Comparison of ENCODE assay signal across 28 cellular contexts in the genomic region with DNA sequence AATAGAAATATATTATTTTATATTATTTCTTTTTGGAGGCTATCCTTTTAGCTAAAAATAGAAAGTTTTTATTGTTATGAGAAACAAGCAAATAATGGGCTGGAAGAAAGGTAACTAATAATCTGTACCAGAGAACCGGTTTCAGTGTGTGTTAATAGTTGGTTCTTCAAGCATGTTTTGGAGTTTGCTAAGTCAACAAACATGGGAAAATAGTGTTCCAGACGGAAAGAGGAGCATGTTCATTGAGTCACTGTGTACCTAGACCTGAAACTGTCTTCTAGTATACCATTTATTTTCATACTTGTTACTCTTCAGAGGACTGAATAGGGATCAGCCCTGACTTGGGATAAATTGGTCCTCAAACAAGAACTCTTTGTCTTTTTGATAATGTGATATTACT.
"Had no signal": no experiment of that assay in that cellular context is flagged by ENCODE, and none has a peak within 500 bp of the region (broad histone marks: within the 10 kb centered on the region; RNA-seq: fewer than 3 reads in every experiment).

No MANE protein-coding gene starts in this region.

- H3K4me3 ChIP-seq: ascending aorta had no signal

- H3K27ac ChIP-seq: ascending aorta, WERI-Rb-1 had no signal

- DNase-seq: activated CD4-positive, alpha-beta memory T cell treated with anti-CD3 and anti-CD28 coated beads, Interleukin-2, amount 10 ng/mL, durations not matched to agents 7 days and 5 days; activated CD4-positive, alpha-beta T cell treated with anti-CD3 and anti-CD28 coated beads for 1 hour; activated CD4-positive, alpha-beta T cell treated with anti-CD3 and anti-CD28 coated beads for 36 hours; activated CD4-positive, alpha-beta T cell treated with anti-CD3 and anti-CD28 coated beads for 48 hours; activated CD4-positive, alpha-beta T cell treated with anti-CD3 and anti-CD28 coated beads, Interleukin-2, amount 10 ng/mL, durations not matched to agents 7 days and 5 days; activated CD4-positive, alpha-beta T cell treated with anti-CD3 and anti-CD28 coated beads, Interleukin-2, amount 50 U/mL, for 48 hours; activated CD4-positive, CD25-positive, alpha-beta regulatory T cell; activated CD8-positive, alpha-beta memory T cell treated with anti-CD3 and anti-CD28 coated beads for 24 hours; activated CD8-positive, alpha-beta memory T cell treated with anti-CD3 and anti-CD28 coated beads, Interleukin-2, amount 10 ng/mL, durations not matched to agents 7 days and 5 days; activated CD8-positive, alpha-beta memory T cell treated with anti-CD3 and anti-CD28 coated beads, Interleukin-2, amount 50 U/mL, for 48 hours; activated CD8-positive, alpha-beta T cell treated with anti-CD3 and anti-CD28 coated beads, Interleukin-2, amount 10 ng/mL, durations not matched to agents 7 days and 5 days; activated effector memory CD4-positive, alpha-beta T cell treated with Interleukin-2 at 50 U/mL for 16 hours; activated gamma-delta T cell; activated naive CD4-positive, alpha-beta T cell treated with anti-CD3 and anti-CD28 coated beads, Interleukin-2, amount 10 ng/mL, durations not matched to agents 7 days and 5 days; activated naive CD4-positive, alpha-beta T cell treated with Interleukin-2 at 50 U/mL for 16 hours; activated naive CD8-positive, alpha-beta T cell treated with anti-CD3 and anti-CD28 coated beads, Interleukin-2, amount 10 ng/mL, durations not matched to agents 7 days and 5 days; activated naive CD8-positive, alpha-beta T cell treated with anti-CD3 and anti-CD28 coated beads, Interleukin-2, amount 50 U/mL, for 24 hours; activated T-cell treated with anti-CD3 and anti-CD28 coated beads, Interleukin-2, amount 50 U/mL, for 24 hours; activated T-cell treated with anti-CD3 and anti-CD28 coated beads, Interleukin-2, amount 50 U/mL, for 48 hours; amygdala; anterior cingulate cortex; central memory CD4-positive, alpha-beta T cell; T-helper 2 cell; T-helper 9 cell; WERI-Rb-1 had no signal

- ATAC-seq: activated CD4-positive, alpha-beta T cell treated with anti-CD3 and anti-CD28 coated beads for 36 hours; activated CD4-positive, CD25-positive, alpha-beta regulatory T cell treated with anti-CD3 and anti-CD28 coated beads, Interleukin-2, amount 50 U/mL, for 24 hours; activated CD8-positive, alpha-beta memory T cell treated with anti-CD3 and anti-CD28 coated beads, Interleukin-2, amount 10 ng/mL, durations not matched to agents 7 days and 5 days; activated CD8-positive, alpha-beta T cell treated with anti-CD3 and anti-CD28 coated beads, Interleukin-2, amount 10 ng/mL, durations not matched to agents 7 days and 5 days; activated naive CD8-positive, alpha-beta T cell treated with anti-CD3 and anti-CD28 coated beads, Interleukin-2, amount 50 U/mL, for 24 hours; WTC11 had no signal
